In genomic region chr4:88108747-88109122, GRCh38 we compare ENCODE assay signal across 17 cellular contexts. TPM values are rescaled to one million over a fixed set of nuclear protein-coding genes. Genes with fewer than 3 reads are reported as not detected.
"Had no signal": no experiment of that assay in that cellular context is flagged by ENCODE, and none has a peak within 500 bp of the region (broad histone marks: within the 10 kb centered on the region; RNA-seq: fewer than 3 reads in every experiment).

No MANE protein-coding gene starts in this region.

- H3K9ac ChIP-seq: neural progenitor cell had no signal

- H2AFZ ChIP-seq: neural progenitor cell had no signal

- H3K27me3 ChIP-seq: body of pancreas, cardiac muscle cell, neural progenitor cell had no signal

- H3K4me2 ChIP-seq: neural progenitor cell had no signal

- H3K9me3 ChIP-seq: body of pancreas, prostate gland had no signal

- ATAC-seq: activated CD4-positive, CD25-positive, alpha-beta regulatory T cell treated with anti-CD3 and anti-CD28 coated beads, Interleukin-2, amount 50 U/mL, for 24 hours; activated CD8-positive, alpha-beta memory T cell treated with anti-CD3 and anti-CD28 coated beads, Interleukin-2, amount 10 ng/mL, durations not matched to agents 7 days and 5 days; activated CD8-positive, alpha-beta T cell treated with anti-CD3 and anti-CD28 coated beads for 36 hours; body of pancreas; naive thymus-derived CD4-positive, alpha-beta T cell; stimulated activated naive CD8-positive, alpha-beta T cell treated with anti-CD3 and anti-CD28 coated beads, Interleukin-15, Interleukin-2, amounts not matched to agents 100 U/mL and 50 U/mL, for 24 hours had no signal

- DNase-seq: activated CD4-positive, alpha-beta T cell treated with anti-CD3 and anti-CD28 coated beads, Interleukin-2, amount 10 ng/mL, durations not matched to agents 24 days and 14 days; activated CD8-positive, alpha-beta memory T cell treated with anti-CD3 and anti-CD28 coated beads, Interleukin-2, amount 10 ng/mL, durations not matched to agents 7 days and 5 days; activated CD8-positive, alpha-beta T cell treated with anti-CD3 and anti-CD28 coated beads for 36 hours; activated effector memory CD4-positive, alpha-beta T cell treated with anti-CD3 and anti-CD28 coated beads, Interleukin-2, amount 50 U/mL, for 16 hours; activated naive CD4-positive, alpha-beta T cell treated with anti-CD3 and anti-CD28 coated beads, Interleukin-2, amount 10 ng/mL, durations not matched to agents 7 days and 5 days; activated T-cell treated with anti-CD3 and anti-CD28 coated beads for 4 hours; body of pancreas; cortex of kidney; naive thymus-derived CD4-positive, alpha-beta T cell; stimulated activated CD4-positive, alpha-beta T cell treated with anti-CD3 and anti-CD28 coated beads, Interleukin-4, amount 100 ng/mL, for 24 hours; stimulated activated naive CD8-positive, alpha-beta T cell treated with anti-CD3 and anti-CD28 coated beads, Interleukin-15, Interleukin-2, amounts not matched to agents 100 U/mL and 50 U/mL, for 24 hours had no signal

- H3K27ac ChIP-seq: body of pancreas, cardiac muscle cell, epithelial cell of prostate, neural progenitor cell, prostate gland had no signal

- H3K4me1 ChIP-seq: neural progenitor cell, prostate gland had no signal

- H3K36me3 ChIP-seq: cardiac muscle cell, neural progenitor cell, prostate gland had no signal

- H3K4me3 ChIP-seq: body of pancreas, cardiac muscle cell, lung, neural progenitor cell, prostate gland had no signal

RNA-seq across cellular contexts. Expression of gene ABCG2, which starts 49.7 kb away (rescaled TPM):
- total RNA-seq: cardiac muscle cell had no signal
- polyA plus RNA-seq: cardiac muscle cell had no signal
